1 cellular context compared by ENCODE assay signal in genomic region chr3:186682734-186683133, GRCh38.
TF ChIP-seq lines count a peak whose summit lies in the region.

No MANE protein-coding gene starts in this region.

TF ChIP-seq in K562, 482 proteins besides CTCF, POLR2A, EP300 and RAD21 (continued from another document):
- TF ChIP-seq, protein P1, sequence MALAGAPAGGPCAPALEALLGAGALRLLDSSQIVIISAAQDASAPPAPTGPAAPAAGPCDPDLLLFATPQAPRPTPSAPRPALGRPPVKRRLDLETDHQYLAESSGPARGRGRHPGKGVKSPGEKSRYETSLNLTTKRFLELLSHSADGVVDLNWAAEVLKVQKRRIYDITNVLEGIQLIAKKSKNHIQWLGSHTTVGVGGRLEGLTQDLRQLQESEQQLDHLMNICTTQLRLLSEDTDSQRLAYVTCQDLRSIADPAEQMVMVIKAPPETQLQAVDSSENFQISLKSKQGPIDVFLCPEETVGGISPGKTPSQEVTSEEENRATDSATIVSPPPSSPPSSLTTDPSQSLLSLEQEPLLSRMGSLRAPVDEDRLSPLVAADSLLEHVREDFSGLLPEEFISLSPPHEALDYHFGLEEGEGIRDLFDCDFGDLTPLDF (CRISPR knock-in tag; IDR thresholded peaks at IDR 0.05) = no peak
- TF ChIP-seq MYBL2 (IDR thresholded peaks at IDR 0.05; ENCODE audit: low read depth) = no peak
- TF ChIP-seq MYBL2 (CRISPR knock-in tag; IDR thresholded peaks at IDR 0.05; ENCODE audit: borderline replicate concordance) = no peak
